In genomic region chr11:93784935-93785360, GRCh38 we compare ENCODE assay signal across 8 cellular contexts. TPM values are rescaled to one million over a fixed set of nuclear protein-coding genes. Genes with fewer than 3 reads are reported as not detected.
DNase-seq lines count a peak whose midpoint lies in the region; ATAC-seq and TF ChIP-seq lines count a peak whose summit lies in the region.

No MANE protein-coding gene starts in this region.

- no peaks in the 10 kb centered on the region for H3K27me3 ChIP-seq in iPS-20b (ENCODE audit: insufficient read depth, low read length)

- POLR2A ChIA-PET in GM10248 (lab: Yijun Ruan, JAX) = no interaction called here

- ATAC-seq in GM21360 (IDR thresholded peaks at IDR 0.05; ENCODE audit: unreplicated experiment) = peak; percentile 31
- peak; percentile 21 for ATAC-seq in HG03558 (IDR thresholded peaks at IDR 0.05; ENCODE audit: extremely low read depth, unreplicated experiment)
- peak; percentile 33 for ATAC-seq in stimulated activated naive CD8-positive, alpha-beta T cell treated with anti-CD3 and anti-CD28 coated beads, Interleukin-15, Interleukin-2, amounts not matched to agents 100 U/mL and 50 U/mL, for 24 hours

- peak overlapping the region; percentile 92 for H3K27ac ChIP-seq in iPS-20b (ENCODE audit: low read length)

- H3K4me3 ChIP-seq in iPS-20b (ENCODE audit: low read length) = peak overlapping the region; percentile 98

- peaks cover 10% of the 10 kb centered on the region for H3K36me3 Mint-ChIP-seq in activated naive CD8-positive, alpha-beta T cell

- peaks cover 37% of the 10 kb centered on the region for H3K36me3 ChIP-seq in iPS-20b (ENCODE audit: insufficient read depth, low read depth, low read length)

- TF ChIP-seq CTCF in GM10248 (IDR thresholded peaks at IDR 0.05; ENCODE audit: control extremely low read depth, extremely low read depth, low read depth, missing control alignments) = no peak

- peak overlapping the region; percentile 100 for H3K4me3 Mint-ChIP-seq in activated naive CD8-positive, alpha-beta T cell

- H3K27ac Mint-ChIP-seq in activated naive CD8-positive, alpha-beta T cell = peak overlapping the region; percentile 97

- CTCF ChIA-PET in GM10248 (lab: Yijun Ruan, JAX) = no interaction called here

- H3K27me3 Mint-ChIP-seq in activated naive CD8-positive, alpha-beta T cell = no peaks in the 10 kb centered on the region

- H3K4me1 Mint-ChIP-seq in activated naive CD8-positive, alpha-beta T cell (ENCODE audit: low read depth) = peaks cover 43% of the 10 kb centered on the region

- H3K4me1 ChIP-seq in iPS-20b (ENCODE audit: insufficient read depth, low read length) = no peaks in the 10 kb centered on the region

- DNase-seq in GM10248 (ENCODE audit: extremely low spot score) (peak; percentile 24), NCI-H774 (lab: John Stamatoyannopoulos, UW) (no peak), mucosa of gallbladder (ENCODE audit: low spot score) (no peak)
- DNase-seq in stimulated activated naive CD8-positive, alpha-beta T cell treated with anti-CD3 and anti-CD28 coated beads, Interleukin-15, Interleukin-2, amounts not matched to agents 100 U/mL and 50 U/mL, for 24 hours = peak; percentile 20

- peak overlapping the region; percentile 99 for H3K9ac ChIP-seq in iPS-20b (ENCODE audit: low read depth, low read length)

- H3K9me3 ChIP-seq in iPS-20b (ENCODE audit: insufficient read depth, low read depth, low read length) = no peaks in the 10 kb centered on the region

- no peaks in the 10 kb centered on the region for H3K9me3 Mint-ChIP-seq in activated naive CD8-positive, alpha-beta T cell (ENCODE audit: low read depth)

RNA-seq across cellular contexts. Expression of gene MED17, which starts 0.9 kb away (rescaled TPM):
- total RNA-seq in mucosa of gallbladder = 36.5 TPM

RNA-seq across cellular contexts. Expression of gene C11orf54, which starts 43.5 kb away (rescaled TPM):
- total RNA-seq in mucosa of gallbladder = 124 TPM

RNA-seq across cellular contexts. Expression of gene TAF1D, which starts 43.7 kb away (rescaled TPM):
- 85.1 TPM for total RNA-seq in mucosa of gallbladder

Comparison
In these comparisons a context has a peak if more than half of its experiments do, and no peak if none do; other contexts are left out.
1. DNase-seq: peak in GM10248 (single experiment) and stimulated activated naive CD8-positive, alpha-beta T cell treated with anti-CD3 and anti-CD28 coated beads, Interleukin-15, Interleukin-2, amounts not matched to agents 100 U/mL and 50 U/mL, for 24 hours (single experiment); none in NCI-H774 (single experiment) and mucosa of gallbladder (single experiment).
2. Peak in every context shown above with its lines, with median percentiles within 50 percentile points of each other: ATAC-seq.